ENCODE assay signal across 8 cellular contexts in the genomic region with DNA sequence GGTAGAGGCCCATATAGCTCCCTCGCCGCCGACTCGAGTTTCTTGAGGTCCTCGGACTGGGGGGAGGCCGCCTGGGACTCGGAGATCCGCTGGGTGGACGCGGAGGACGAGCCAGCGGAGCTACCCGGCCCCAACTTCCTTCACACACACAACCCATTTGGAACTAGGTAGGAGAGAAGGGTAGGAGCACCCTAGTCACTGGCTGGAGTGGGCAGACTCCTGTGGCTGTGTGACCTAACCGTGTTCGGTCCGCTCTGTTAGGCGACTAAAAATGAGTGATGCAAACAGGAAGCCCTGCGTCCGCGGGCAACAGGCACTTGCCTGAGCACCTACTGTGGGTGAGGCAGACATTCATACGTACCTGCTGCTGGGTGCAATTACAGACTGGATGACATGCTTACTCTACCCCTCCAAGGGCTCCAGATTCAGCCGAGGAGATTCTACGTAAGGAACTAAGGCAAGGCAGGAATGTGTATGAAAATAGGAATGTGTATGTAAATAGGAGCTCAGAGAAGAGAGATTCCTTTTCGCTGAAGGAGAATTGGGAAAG. TPM values are rescaled to one million over a fixed set of nuclear protein-coding genes. Genes with fewer than 3 reads are reported as not detected.
DNase-seq lines count a peak whose midpoint lies in the region; ATAC-seq, FAIRE-seq and TF ChIP-seq lines count a peak whose summit lies in the region.

No MANE protein-coding gene starts in this region.

- H3K27ac Mint-ChIP-seq in activated CD8-positive, alpha-beta memory T cell treated with anti-CD3 and anti-CD28 coated beads, Interleukin-2, amount 10 ng/mL, durations not matched to agents 7 days and 5 days, result peak overlapping the region; percentile 90

- H3K36me3 ChIP-seq in neutrophil (no peaks in the 10 kb centered on the region), uterus (no peaks in the 10 kb centered on the region)

- TF ChIP-seq POLR2A in erythroblast (IDR thresholded peaks at IDR 0.05; ENCODE audit: low read length) (peak; percentile 47), uterus (IDR thresholded peaks at IDR 0.05) (no peak)

- H3K9me3 Mint-ChIP-seq in activated CD8-positive, alpha-beta memory T cell treated with anti-CD3 and anti-CD28 coated beads, Interleukin-2, amount 10 ng/mL, durations not matched to agents 7 days and 5 days (ENCODE audit: low read depth), result no peaks in the 10 kb centered on the region

- H3K27me3 ChIP-seq in neutrophil, result no peaks in the 10 kb centered on the region
- no peaks in the 10 kb centered on the region for H3K27me3 ChIP-seq in uterus

- no peaks in the 10 kb centered on the region for H3K9me3 ChIP-seq in neutrophil
- H3K9me3 ChIP-seq in uterus, result no peaks in the 10 kb centered on the region

- no peaks in the 10 kb centered on the region for H3K36me3 Mint-ChIP-seq in activated CD8-positive, alpha-beta memory T cell treated with anti-CD3 and anti-CD28 coated beads, Interleukin-2, amount 10 ng/mL, durations not matched to agents 7 days and 5 days

- no peak for TF ChIP-seq CTCF in neutrophil (IDR thresholded peaks at IDR 0.05)
- TF ChIP-seq CTCF in uterus (IDR thresholded peaks at IDR 0.05), result no peak

- no peak for FAIRE-seq in GM19239 (lab: Jason Lieb, UNC)

- CTCF ChIA-PET in activated CD8-positive, alpha-beta memory T cell treated with anti-CD3 and anti-CD28 coated beads, Interleukin-2, amount 10 ng/mL, durations not matched to agents 7 days and 5 days (lab: Charles Lee), result interaction anchor here (0.7 to 7.2 kb wide), 9 partner anchors 10 to 228 kb away, joined by 3 to 59 read pairs (median 7); partner anchors contain the start of genes IMP3, MAN2C1, PTPN9 and SNUPN

- no peaks in the 10 kb centered on the region for H3K27me3 Mint-ChIP-seq in activated CD8-positive, alpha-beta memory T cell treated with anti-CD3 and anti-CD28 coated beads, Interleukin-2, amount 10 ng/mL, durations not matched to agents 7 days and 5 days

- peaks cover 13% of the 10 kb centered on the region for H3K4me1 Mint-ChIP-seq in activated CD8-positive, alpha-beta memory T cell treated with anti-CD3 and anti-CD28 coated beads, Interleukin-2, amount 10 ng/mL, durations not matched to agents 7 days and 5 days

- DNase-seq in SHP77 (lab: John Stamatoyannopoulos, UW) (peak; percentile 21 to 66), SHP77 treated with DMSO at 0.1 percent for 48 hours (lab: John Stamatoyannopoulos, UW) (no peak), NCI-H2196 treated with DMSO at 0.1 percent for 48 hours (lab: John Stamatoyannopoulos, UW; ENCODE audit: unreplicated experiment) (peak; percentile 7), erythroblast (lab: John Stamatoyannopoulos, UW) (peak; percentile 70 to 77), uterus (no peak), GM19239 (ENCODE audit: insufficient read length, low spot score) (no peak)
- peak; percentile 84 for DNase-seq in activated CD8-positive, alpha-beta memory T cell treated with anti-CD3 and anti-CD28 coated beads, Interleukin-2, amount 10 ng/mL, durations not matched to agents 7 days and 5 days

- H3K4me1 ChIP-seq in neutrophil (ENCODE audit: control insufficient read depth in 1 of 2, insufficient read depth in 1 of 2, low read depth in 1 of 2, low read length in 1 of 2) (peaks cover 32% of the 10 kb centered on the region in 2 experiments), uterus (no peaks in the 10 kb centered on the region)

- peak overlapping the region; percentile 98 for H3K27ac ChIP-seq in neutrophil
- peak overlapping the region; percentile 95 to 99 for H3K27ac ChIP-seq in uterus

- H3K4me3 Mint-ChIP-seq in activated CD8-positive, alpha-beta memory T cell treated with anti-CD3 and anti-CD28 coated beads, Interleukin-2, amount 10 ng/mL, durations not matched to agents 7 days and 5 days, result peak overlapping the region; percentile 98

- ATAC-seq in activated CD8-positive, alpha-beta memory T cell treated with anti-CD3 and anti-CD28 coated beads, Interleukin-2, amount 10 ng/mL, durations not matched to agents 7 days and 5 days, result no peak

- H3K4me3 ChIP-seq in neutrophil (ENCODE audit: low read depth in 1 of 2, low read length in 1 of 2) (peak overlapping the region; percentile 90), uterus (peak overlapping the region; percentile 76 to 81)

- intact Hi-C loops in uterus (cut with DNase I; ENCODE audit: low total_unique reads), result no loop called here

RNA-seq across cellular contexts. Expression of gene SIN3A, which starts 4.6 kb away (rescaled TPM):
- total RNA-seq in activated CD8-positive, alpha-beta memory T cell treated with anti-CD3 and anti-CD28 coated beads, Interleukin-2, amount 10 ng/mL, durations not matched to agents 7 days and 5 days, result 100 to 1,000 TPM; 100 to 111 TPM
- 100 to 1,000 TPM in 1 of 4 donors, 10 to 100 TPM in 3; 20.3 to 116 (median 55.2) TPM for total RNA-seq in uterus

Comparison
In these comparisons a context has a peak if more than half of its experiments do, and no peak if none do; other contexts are left out.
1. DNase-seq: peak in SHP77 (2 of 2), NCI-H2196 treated with DMSO at 0.1 percent for 48 hours (single experiment), activated CD8-positive, alpha-beta memory T cell treated with anti-CD3 and anti-CD28 coated beads, Interleukin-2, amount 10 ng/mL, durations not matched to agents 7 days and 5 days (single experiment) and erythroblast (2 of 2); none in SHP77 treated with DMSO at 0.1 percent for 48 hours (single experiment), uterus (0 of 2) and GM19239 (single experiment).